30 cellular contexts compared by ENCODE assay signal in genomic region chr7:33137098-33137497, GRCh38.
"Had no signal": no experiment of that assay in that cellular context is flagged by ENCODE, and none has a peak within 500 bp of the region (broad histone marks: within the 10 kb centered on the region; RNA-seq: fewer than 3 reads in every experiment).

No MANE protein-coding gene starts in this region.

- H3K27ac ChIP-seq: brain microvascular endothelial cell, epithelial cell of prostate, esophagus squamous epithelium, gastroesophageal sphincter, heart right ventricle, WERI-Rb-1 had no signal

- H3K4me3 Mint-ChIP-seq: activated CD4-positive, alpha-beta memory T cell treated with anti-CD3 and anti-CD28 coated beads for 36 hours; activated CD4-positive, alpha-beta T cell treated with anti-CD3 and anti-CD28 coated beads for 36 hours; activated CD4-positive, alpha-beta T cell treated with anti-CD3 and anti-CD28 coated beads, Interleukin-2, amount 10 ng/mL, durations not matched to agents 24 days and 14 days; activated CD8-positive, alpha-beta memory T cell treated with anti-CD3 and anti-CD28 coated beads, Interleukin-2, amount 10 ng/mL, durations not matched to agents 7 days and 5 days; activated CD8-positive, alpha-beta T cell treated with anti-CD3 and anti-CD28 coated beads, Interleukin-2, amount 10 ng/mL, durations not matched to agents 7 days and 5 days; activated naive CD4-positive, alpha-beta T cell treated with anti-CD3 and anti-CD28 coated beads for 36 hours; activated naive CD4-positive, alpha-beta T cell treated with anti-CD3 and anti-CD28 coated beads, Interleukin-2, amount 50 U/mL, for 24 hours; activated naive CD8-positive, alpha-beta T cell treated with anti-CD3 and anti-CD28 coated beads, Interleukin-2, amount 10 ng/mL, durations not matched to agents 7 days and 5 days; activated T-helper 1 cell treated with anti-CD3 and anti-CD28 coated beads, Interleukin-12 subunit alpha, Interleukin-12 subunit beta, Interleukin-2, Interleukin-4 antibody, amounts not matched to agents 30 ng/mL and 10 ng/mL and 1 ng/mL, durations not matched to agents 14 hours and 24 hours and 36 hours; central memory CD8-positive, alpha-beta T cell; T-helper 17 cell; T-helper 2 cell treated with Interferon-gamma antibody and Interleukin-4, amounts not matched to agents 5 μg/mL and 100 μg/mL, for 36 hours had no signal

- H3K4me1 Mint-ChIP-seq: activated CD4-positive, alpha-beta T cell treated with anti-CD3 and anti-CD28 coated beads, Interleukin-2, amount 10 ng/mL, durations not matched to agents 24 days and 14 days; activated naive CD8-positive, alpha-beta T cell treated with anti-CD3 and anti-CD28 coated beads, Interleukin-2, amount 10 ng/mL, durations not matched to agents 7 days and 5 days had no signal

- ATAC-seq: activated CD4-positive, alpha-beta T cell treated with anti-CD3 and anti-CD28 coated beads for 36 hours; activated CD8-positive, alpha-beta memory T cell treated with anti-CD3 and anti-CD28 coated beads, Interleukin-2, amount 10 ng/mL, durations not matched to agents 7 days and 5 days; activated CD8-positive, alpha-beta T cell treated with anti-CD3 and anti-CD28 coated beads, Interleukin-2, amount 10 ng/mL, durations not matched to agents 7 days and 5 days; gastroesophageal sphincter; heart right ventricle; T-helper 17 cell had no signal

- H3K4me3 ChIP-seq: esophagus squamous epithelium, gastroesophageal sphincter, heart right ventricle had no signal

- H3K9me3 ChIP-seq: gastroesophageal sphincter had no signal

- DNase-seq: activated CD4-positive, alpha-beta memory T cell treated with anti-CD3 and anti-CD28 coated beads for 36 hours; activated CD4-positive, alpha-beta T cell treated with anti-CD3 and anti-CD28 coated beads for 36 hours; activated CD4-positive, alpha-beta T cell treated with anti-CD3 and anti-CD28 coated beads, Interleukin-2, amount 10 ng/mL, durations not matched to agents 24 days and 14 days; activated CD4-positive, CD25-positive, alpha-beta regulatory T cell; activated CD4-positive, CD25-positive, alpha-beta regulatory T cell treated with anti-CD3 and anti-CD28 coated beads, Interleukin-2, amount 50 U/mL, for 72 hours; activated CD8-positive, alpha-beta memory T cell treated with anti-CD3 and anti-CD28 coated beads, Interleukin-2, amount 10 ng/mL, durations not matched to agents 7 days and 5 days; activated CD8-positive, alpha-beta memory T cell treated with anti-CD3 and anti-CD28 coated beads, Interleukin-2, amount 50 U/mL, for 4 hours; activated CD8-positive, alpha-beta T cell treated with anti-CD3 and anti-CD28 coated beads, Interleukin-2, amount 10 ng/mL, durations not matched to agents 7 days and 5 days; activated effector memory CD4-positive, alpha-beta T cell treated with anti-CD3 and anti-CD28 coated beads, Interleukin-2, amount 50 U/mL, for 16 hours; activated naive CD4-positive, alpha-beta T cell treated with anti-CD3 and anti-CD28 coated beads for 36 hours; activated naive CD8-positive, alpha-beta T cell treated with anti-CD3 and anti-CD28 coated beads, Interleukin-2, amount 10 ng/mL, durations not matched to agents 7 days and 5 days; activated T-cell treated with anti-CD3 and anti-CD28 coated beads, Interleukin-2, amount 50 U/mL, for 1 hour; activated T-cell treated with anti-CD3 and anti-CD28 coated beads, Interleukin-2, amount 50 U/mL, for 48 hours; brain microvascular endothelial cell; cortex of kidney; effector CD8-positive, alpha-beta T cell; esophagus squamous epithelium; foreskin melanocyte; heart right ventricle; T-helper 1 cell; T-helper 17 cell; T1000; WERI-Rb-1 had no signal

- H3K27me3 ChIP-seq: brain microvascular endothelial cell, esophagus squamous epithelium, gastroesophageal sphincter, heart right ventricle had no signal

- H3K27ac Mint-ChIP-seq: activated CD4-positive, alpha-beta memory T cell treated with anti-CD3 and anti-CD28 coated beads for 36 hours; activated CD4-positive, alpha-beta T cell treated with anti-CD3 and anti-CD28 coated beads for 36 hours; activated CD4-positive, alpha-beta T cell treated with anti-CD3 and anti-CD28 coated beads, Interleukin-2, amount 10 ng/mL, durations not matched to agents 24 days and 14 days; activated CD8-positive, alpha-beta memory T cell treated with anti-CD3 and anti-CD28 coated beads, Interleukin-2, amount 10 ng/mL, durations not matched to agents 7 days and 5 days; activated CD8-positive, alpha-beta T cell treated with anti-CD3 and anti-CD28 coated beads, Interleukin-2, amount 10 ng/mL, durations not matched to agents 7 days and 5 days; activated naive CD4-positive, alpha-beta T cell treated with anti-CD3 and anti-CD28 coated beads for 36 hours; activated naive CD4-positive, alpha-beta T cell treated with anti-CD3 and anti-CD28 coated beads, Interleukin-2, amount 50 U/mL, for 24 hours; activated naive CD8-positive, alpha-beta T cell treated with anti-CD3 and anti-CD28 coated beads, Interleukin-2, amount 10 ng/mL, durations not matched to agents 7 days and 5 days; activated T-helper 1 cell treated with anti-CD3 and anti-CD28 coated beads, Interleukin-12 subunit alpha, Interleukin-12 subunit beta, Interleukin-2, Interleukin-4 antibody, amounts not matched to agents 30 ng/mL and 10 ng/mL and 1 ng/mL, durations not matched to agents 14 hours and 24 hours and 36 hours; activated T-helper 2 cell treated with anti-CD3 and anti-CD28 coated beads, Interferon-gamma antibody, Interleukin-2, Interleukin-4, amounts not matched to agents 10 μg/mL and 5 μg/mL and 100 μg/mL, durations not matched to agents 14 hours and 24 hours and 36 hours; T-helper 17 cell; T-helper 2 cell treated with Interferon-gamma antibody and Interleukin-4, amounts not matched to agents 5 μg/mL and 100 μg/mL, for 36 hours had no signal

- H3K27me3 Mint-ChIP-seq: activated CD4-positive, alpha-beta memory T cell treated with anti-CD3 and anti-CD28 coated beads for 36 hours; activated CD4-positive, alpha-beta T cell treated with anti-CD3 and anti-CD28 coated beads for 36 hours; activated CD4-positive, alpha-beta T cell treated with anti-CD3 and anti-CD28 coated beads, Interleukin-2, amount 10 ng/mL, durations not matched to agents 24 days and 14 days; activated CD8-positive, alpha-beta memory T cell treated with anti-CD3 and anti-CD28 coated beads, Interleukin-2, amount 10 ng/mL, durations not matched to agents 7 days and 5 days; activated naive CD4-positive, alpha-beta T cell treated with anti-CD3 and anti-CD28 coated beads, Interleukin-2, amount 50 U/mL, for 24 hours; activated naive CD8-positive, alpha-beta T cell treated with anti-CD3 and anti-CD28 coated beads, Interleukin-2, amount 10 ng/mL, durations not matched to agents 7 days and 5 days; central memory CD8-positive, alpha-beta T cell; T-helper 17 cell had no signal

- H3K36me3 ChIP-seq: brain microvascular endothelial cell, esophagus squamous epithelium, gastroesophageal sphincter, heart right ventricle, WERI-Rb-1 had no signal
